In the genomic region with DNA sequence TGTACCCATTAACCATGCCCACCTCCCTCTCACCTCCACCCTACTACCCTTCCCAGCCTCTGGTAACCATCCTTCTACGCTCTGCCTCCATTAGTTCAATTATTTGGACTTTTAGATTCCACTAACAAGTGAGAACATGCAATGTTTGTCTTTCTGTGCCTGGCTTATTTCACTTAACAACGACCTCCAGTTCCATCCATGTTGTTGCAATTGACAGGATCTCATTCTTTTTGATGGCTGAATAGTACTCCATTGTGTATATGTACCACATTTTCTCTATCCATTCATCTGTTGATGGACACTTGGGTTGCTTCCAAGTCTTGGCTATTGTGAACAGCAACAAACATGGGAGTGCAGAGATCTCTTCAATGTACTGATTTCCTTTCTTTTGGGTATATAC, we compare ENCODE assay signal across 2 cellular contexts. TPM values are rescaled to one million over a fixed set of nuclear protein-coding genes. Genes with fewer than 3 reads are reported as not detected.
"Had no signal": no experiment of that assay in that cellular context is flagged by ENCODE, and none has a peak within 500 bp of the region (broad histone marks: within the 10 kb centered on the region; RNA-seq: fewer than 3 reads in every experiment).

No MANE protein-coding gene starts in this region.

RNA-seq across cellular contexts. Expression of gene MUC17, which starts 12.5 kb away (rescaled TPM):
- total RNA-seq: G401, GM12878 had no signal

RNA-seq across cellular contexts. Expression of gene MUC12, which starts 38.0 kb away (rescaled TPM):
- total RNA-seq: G401 had no signal

RNA-seq across cellular contexts. Expression of gene MUC3A, which starts 58.0 kb away (rescaled TPM):
- total RNA-seq: G401 had no signal
